ENCODE assay signal across 8 cellular contexts in genomic region chr12:79688376-79689040, GRCh38. TPM values are rescaled to one million over a fixed set of nuclear protein-coding genes. Genes with fewer than 3 reads are reported as not detected.
DNase-seq lines count a peak whose midpoint lies in the region; ATAC-seq and TF ChIP-seq lines count a peak whose summit lies in the region.

No MANE protein-coding gene starts in this region.

- H3K9me3 ChIP-seq in mesodermal cell (ENCODE audit: control insufficient read depth, low read length) (no peaks in the 10 kb centered on the region), mucosa of descending colon (no peaks in the 10 kb centered on the region)

- intact Hi-C loops in mucosa of descending colon (cut with DNase I, micrococcal nuclease) = no loop called here

- H3K4me3 ChIP-seq in astrocyte of the spinal cord (ENCODE audit: low read depth, low read length) (peak overlapping the region; percentile 93), mesodermal cell (ENCODE audit: extremely low read depth, insufficient read depth, low read length, poor library complexity, severe bottlenecking) (peak overlapping the region; percentile 81), mucosa of descending colon (no peak overlapping the region)

- no CpG with 5 or more reads among the region's 6 CpGs for WGBS in mesodermal cell (ENCODE audit: insufficient coverage in 2 of 2), 2 experiments

- TF ChIP-seq CTCF in astrocyte of the spinal cord (IDR thresholded peaks at IDR 0.05; ENCODE audit: low read depth, low read length) (no peak), mucosa of descending colon (IDR thresholded peaks at IDR 0.05) (no peak)

- H3K27ac ChIP-seq in mesodermal cell (ENCODE audit: low read depth, low read length, severe bottlenecking) = no peak overlapping the region

- peaks cover 9% of the 10 kb centered on the region for H3K4me1 ChIP-seq in mesodermal cell (ENCODE audit: control insufficient read depth, insufficient read depth, low read length, poor library complexity, severe bottlenecking)
- peaks cover 14% of the 10 kb centered on the region for H3K4me1 ChIP-seq in mucosa of descending colon (ENCODE audit: low read depth)

- DNase-seq in EH (ENCODE audit: low read depth) = peak; percentile 40
- DNase-seq in astrocyte of the spinal cord (ENCODE audit: low read depth, low spot score) = peak; percentile 39
- DNase-seq in left lobe of liver (ENCODE audit: low spot score) = no peak
- no peak for DNase-seq in mucosa of descending colon
- DNase-seq in SIG-M5 treated with dmso at 0.1 percent for 504 hours (lab: John Stamatoyannopoulos, UW; ENCODE audit: unreplicated experiment) = no peak
- DNase-seq in CD1c-positive myeloid dendritic cell (ENCODE audit: extremely low spot score) = no peak

- ATAC-seq in HG02938 (IDR thresholded peaks at IDR 0.05; ENCODE audit: unreplicated experiment) (peak; percentile 23), left lobe of liver (no peak), mucosa of descending colon (no peak)

- in situ Hi-C loops in astrocyte of the spinal cord (cut with HindIII; ENCODE audit: low sequenced_read_pairs) = no loop called here

- H3K36me3 ChIP-seq in mesodermal cell (ENCODE audit: control insufficient read depth, insufficient read depth, low read length) (no peaks in the 10 kb centered on the region), mucosa of descending colon (ENCODE audit: low read depth) (no peaks in the 10 kb centered on the region)

RNA-seq across cellular contexts. Expression of gene PAWR, which starts 2.3 kb away (rescaled TPM):
- 25.0 TPM for polyA plus RNA-seq in mesodermal cell (2013, experiment 1 of 2)
- 28.9 TPM for polyA plus RNA-seq in mesodermal cell (2013, experiment 2 of 2)
- total RNA-seq in left lobe of liver = 33.3 TPM
- total RNA-seq in mucosa of descending colon = 100 to 1,000 TPM in 2 of 3 donors, 10 to 100 TPM in 1; 93.0 to 170 (median 126) TPM

Comparison
In these comparisons a context has a peak if more than half of its experiments do, and no peak if none do; other contexts are left out.
1. DNase-seq: peak in EH (single experiment) and astrocyte of the spinal cord (single experiment); none in left lobe of liver (single experiment), mucosa of descending colon (0 of 3), SIG-M5 treated with dmso at 0.1 percent for 504 hours (single experiment) and CD1c-positive myeloid dendritic cell (single experiment).